In genomic region chr2:152766908-152767307, GRCh38 we compare ENCODE assay signal across 30 cellular contexts. TPM values are rescaled to one million over a fixed set of nuclear protein-coding genes. Genes with fewer than 3 reads are reported as not detected.
DNase-seq lines count a peak whose midpoint lies in the region; ATAC-seq and TF ChIP-seq lines count a peak whose summit lies in the region.
"Had no signal": no experiment of that assay in that cellular context is flagged by ENCODE, and none has a peak within 500 bp of the region (broad histone marks: within the 10 kb centered on the region; RNA-seq: fewer than 3 reads in every experiment).

No MANE protein-coding gene starts in this region.

- H3K36me3 Mint-ChIP-seq in MCF 10A (ENCODE audit: insufficient read depth, unreplicated experiment) = no peaks in the 10 kb centered on the region

- DNase-seq in MCF 10A (ENCODE audit: unreplicated experiment) (peak; percentile 38), breast epithelium (ENCODE audit: low spot score in 2 of 2) (no peak), astrocyte of the spinal cord (ENCODE audit: low read depth, low spot score) (peak; percentile 31), fibroblast of the conjunctiva (ENCODE audit: low read depth) (peak; percentile 13), LoVo (ENCODE audit: low spot score) (no peak), G401 (ENCODE audit: low spot score) (no peak)
- DNase-seq in activated naive CD4-positive, alpha-beta T cell treated with anti-CD3 and anti-CD28 coated beads, Interleukin-2, amount 50 U/mL, for 16 hours = no peak
- DNase-seq: 8988T; activated CD4-positive, alpha-beta T cell treated with anti-CD3 and anti-CD28 coated beads, Interleukin-2, amount 50 U/mL, for 48 hours; activated CD4-positive, CD25-positive, alpha-beta regulatory T cell treated with anti-CD3 and anti-CD28 coated beads, Interleukin-2, amount 50 U/mL, for 72 hours; activated gamma-delta T cell treated with Interleukin-2 at 50 U/mL for 16 hours; activated T-cell treated with anti-CD3 and anti-CD28 coated beads, Interleukin-2, amount 50 U/mL, for 48 hours; AML-193; CD4-positive, CD25-positive, alpha-beta regulatory T cell; DMS79 treated with DMSO at 0.1 percent for 48 hours; foreskin melanocyte; heart left ventricle; naive thymus-derived CD8-positive, alpha-beta T cell; NCI-H1417; NCI-H2081; NCI-H526 treated with DMSO at 0.1 percent for 48 hours; Right ventricle myocardium superior; sigmoid colon; stimulated activated CD4-positive, alpha-beta T cell treated with anti-CD3 and anti-CD28 coated beads, Interleukin-4, amount 100 ng/mL, for 24 hours; trophoblast cell had no signal

- TF ChIP-seq CTCF in MCF 10A (IDR thresholded peaks at IDR 0.05; ENCODE audit: unreplicated experiment) = no peak
- no peak for TF ChIP-seq CTCF in breast epithelium (IDR thresholded peaks at IDR 0.05)
- no peak for TF ChIP-seq CTCF in astrocyte of the spinal cord (IDR thresholded peaks at IDR 0.05; ENCODE audit: low read depth, low read length)

- POLR2A ChIA-PET in MCF 10A (lab: Yijun Ruan, JAX) = no interaction called here

- peaks cover 9% of the 10 kb centered on the region for H3K4me1 Mint-ChIP-seq in MCF 10A (ENCODE audit: insufficient read depth, unreplicated experiment)
- H3K4me1 Mint-ChIP-seq: CD4-positive, CD25-positive, alpha-beta regulatory T cell; naive thymus-derived CD8-positive, alpha-beta T cell had no signal

- no peak for ATAC-seq in HG02763 (IDR thresholded peaks at IDR 0.05; ENCODE audit: unreplicated experiment)
- ATAC-seq: heart left ventricle; naive thymus-derived CD8-positive, alpha-beta T cell; Panc1 had no signal

- H3K4me3 ChIP-seq in breast epithelium = no peak overlapping the region
- H3K4me3 ChIP-seq in astrocyte of the spinal cord (ENCODE audit: low read depth, low read length) = no peak overlapping the region
- H3K4me3 ChIP-seq: heart left ventricle, lung, sigmoid colon had no signal

- H3K4me1 ChIP-seq in breast epithelium = no peaks in the 10 kb centered on the region
- H3K4me1 ChIP-seq: heart left ventricle had no signal

- no peaks in the 10 kb centered on the region for H3K27me3 ChIP-seq in breast epithelium
- H3K27me3 ChIP-seq: heart left ventricle, sigmoid colon had no signal

- H3K9me3 ChIP-seq in breast epithelium = no peaks in the 10 kb centered on the region
- H3K9me3 ChIP-seq: heart left ventricle, sigmoid colon had no signal

- H3K27me3 Mint-ChIP-seq in MCF 10A (ENCODE audit: insufficient read depth, unreplicated experiment) = no peaks in the 10 kb centered on the region
- H3K27me3 Mint-ChIP-seq: CD4-positive, CD25-positive, alpha-beta regulatory T cell; IgD-negative memory B cell; progenitor cell of endocrine pancreas had no signal

- BruUV-seq in MCF 10A (replicated peaks; lab: Mats Ljungman, UMichigan) = no TSS peak

- no peak overlapping the region for H3K4me3 Mint-ChIP-seq in MCF 10A (ENCODE audit: unreplicated experiment)
- H3K4me3 Mint-ChIP-seq: CD4-positive, CD25-positive, alpha-beta regulatory T cell; IgD-negative memory B cell; naive thymus-derived CD8-positive, alpha-beta T cell had no signal

- TF ChIP-seq POLR2A in breast epithelium (IDR thresholded peaks at IDR 0.05) = no peak

- in situ Hi-C loops in astrocyte of the spinal cord (cut with HindIII; ENCODE audit: low sequenced_read_pairs) (no loop called here), G401 (cut with HindIII; ENCODE audit: low sequenced_read_pairs) (no loop called here)

- intact Hi-C loops in MCF 10A (cut with micrococcal nuclease) (loop anchor here (5.0 kb wide), 1 partner anchor 155 kb away; no protein-coding TSS in a partner anchor), breast epithelium (cut with DNase I; ENCODE audit: low total_unique reads) (no loop called here)

- peaks cover 7% of the 10 kb centered on the region for H3K9me3 Mint-ChIP-seq in MCF 10A (ENCODE audit: unreplicated experiment)
- H3K9me3 Mint-ChIP-seq: IgD-negative memory B cell; naive thymus-derived CD8-positive, alpha-beta T cell had no signal

- H3K27ac ChIP-seq in breast epithelium = no peak overlapping the region
- H3K27ac ChIP-seq: heart left ventricle, sigmoid colon had no signal

- no peaks in the 10 kb centered on the region for H3K36me3 ChIP-seq in breast epithelium
- H3K36me3 ChIP-seq: sigmoid colon had no signal

- CTCF ChIA-PET in MCF 10A (lab: Yijun Ruan, JAX) = interaction anchor here (0.6 to 1.4 kb wide), 2 partner anchors 516 to 712 kb away, joined by 3 to 4 read pairs; partner anchors contain the start of gene RPRM

- no peak overlapping the region for H3K27ac Mint-ChIP-seq in MCF 10A (ENCODE audit: low read depth, unreplicated experiment)
- H3K27ac Mint-ChIP-seq: CD4-positive, CD25-positive, alpha-beta regulatory T cell; IgD-negative memory B cell; naive thymus-derived CD8-positive, alpha-beta T cell; progenitor cell of endocrine pancreas had no signal

RNA-seq across cellular contexts. Expression of gene ARL6IP6, which starts 48.5 kb away (rescaled TPM):
- total RNA-seq in MCF 10A (2022) = 18.9 and 23.7 TPM in 2 replicates
- total RNA-seq in breast epithelium = 10 to 100 TPM; 16.6 to 28.4 (median 25.9) TPM
- 29.2 and 39.0 TPM in 2 replicates for total RNA-seq in G401 (2014; rRNA removed; shearing (Covaris generic))

RNA-seq across cellular contexts. Expression of gene PRPF40A, which starts 49.6 kb away (rescaled TPM):
- total RNA-seq in MCF 10A (2022) (140 and 147 TPM in 2 replicates), breast epithelium (100 to 1,000 TPM in 2 of 3 donors, 10 to 100 TPM in 1; 81.8 to 131 (median 107) TPM)
- 151 and 321 TPM in 2 replicates for total RNA-seq in G401 (2014; rRNA removed; shearing (Covaris generic))

Comparison
In these comparisons a context has a peak if more than half of its experiments do, and no peak if none do; other contexts are left out.
1. DNase-seq: peak in MCF 10A (single experiment), astrocyte of the spinal cord (single experiment) and fibroblast of the conjunctiva (single experiment); none in breast epithelium (0 of 2), LoVo (single experiment), G401 (single experiment) and activated naive CD4-positive, alpha-beta T cell treated with anti-CD3 and anti-CD28 coated beads, Interleukin-2, amount 50 U/mL, for 16 hours (single experiment).